Comparison of ENCODE assay signal across 8 cellular contexts in the genomic region with DNA sequence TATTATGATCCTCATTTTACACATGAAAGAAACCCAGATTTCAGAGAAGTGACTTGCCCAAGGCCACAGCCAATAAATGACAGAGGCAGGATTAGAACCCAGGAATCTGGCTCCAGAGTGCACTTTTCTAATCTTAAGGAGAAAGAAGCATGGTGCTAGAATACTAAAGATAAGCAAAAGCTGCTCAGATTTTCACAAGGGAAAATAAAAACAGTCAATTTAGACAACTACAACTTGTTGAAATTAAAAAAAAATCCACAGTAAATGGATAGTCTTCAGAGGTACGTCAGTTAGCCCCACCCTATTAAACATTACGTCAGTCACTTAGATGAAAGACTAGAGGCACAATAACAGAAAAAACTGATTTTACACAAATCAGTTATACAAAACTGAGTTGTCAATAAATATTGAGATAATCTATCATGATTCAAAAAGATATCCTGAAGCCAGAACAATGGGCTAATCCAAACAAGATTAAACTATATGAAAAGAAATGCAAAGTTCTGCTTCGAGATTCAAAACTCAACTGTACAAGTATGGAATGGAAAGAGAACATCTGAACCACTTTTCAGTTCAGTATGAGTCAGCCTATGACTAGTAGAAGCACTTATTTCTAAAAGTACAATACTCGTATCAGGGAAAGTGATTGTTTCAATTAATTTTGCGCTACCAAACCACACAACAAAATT.
DNase-seq lines count a peak whose midpoint lies in the region; ATAC-seq and TF ChIP-seq lines count a peak whose summit lies in the region.

No MANE protein-coding gene starts in this region.

- H2AFZ ChIP-seq in parathyroid adenoma = no peak overlapping the region

- H3K4me2 ChIP-seq in parathyroid adenoma (ENCODE audit: low read length) = peak overlapping the region; percentile 8

- peaks cover 3% of the 10 kb centered on the region for H3K4me1 ChIP-seq in parathyroid adenoma

- no peaks in the 10 kb centered on the region for H3K36me3 ChIP-seq in parathyroid adenoma (ENCODE audit: control insufficient read depth, insufficient read depth, low read length)

- TF ChIP-seq CTCF in parathyroid adenoma (IDR thresholded peaks at IDR 0.05) = no peak

- H3K27me3 ChIP-seq in parathyroid adenoma (ENCODE audit: control insufficient read depth, insufficient read depth, low read length) = no peaks in the 10 kb centered on the region

- ATAC-seq in GM21825 (IDR thresholded peaks at IDR 0.05; ENCODE audit: unreplicated experiment) = peak; percentile 72

- H3K9ac ChIP-seq in parathyroid adenoma = no peak overlapping the region

- H3K4me3 ChIP-seq in parathyroid adenoma (ENCODE audit: low read depth, low read length) = no peak overlapping the region

- H3K9me3 ChIP-seq in parathyroid adenoma (ENCODE audit: control insufficient read depth, low read length) = no peaks in the 10 kb centered on the region

- DNase-seq in EH (ENCODE audit: low read depth) = peak; percentile 77
- peak; percentile 40 for DNase-seq in NCI-H226
- peak; percentile 8 for DNase-seq in effector CD4-positive, alpha-beta T cell
- DNase-seq in NCI-H526 treated with DMSO at 0.1 percent for 48 hours (lab: John Stamatoyannopoulos, UW) = no peak
- no peak for DNase-seq in NCI-H69 (lab: John Stamatoyannopoulos, UW)
- no peak for DNase-seq in DMS114 treated with DMSO at 0.1 percent for 48 hours (lab: John Stamatoyannopoulos, UW; ENCODE audit: unreplicated experiment)

- H3K27ac ChIP-seq in parathyroid adenoma = no peak overlapping the region

- H3K79me2 ChIP-seq in parathyroid adenoma = peaks cover 5% of the 10 kb centered on the region

Comparison
In these comparisons a context has a peak if more than half of its experiments do, and no peak if none do; other contexts are left out.
1. DNase-seq: peak in EH (single experiment), NCI-H226 (single experiment) and effector CD4-positive, alpha-beta T cell (single experiment); none in NCI-H526 treated with DMSO at 0.1 percent for 48 hours (single experiment), NCI-H69 (single experiment) and DMS114 treated with DMSO at 0.1 percent for 48 hours (single experiment).